1 cellular context compared by ENCODE assay signal in genomic region chr10:72097448-72098300, GRCh38.
A peak's percentile ranks its signal among the peaks of the same experiment; 100 is the strongest.
TF ChIP-seq lines count a peak whose summit lies in the region.

No MANE protein-coding gene starts in this region.

TF ChIP-seq in K562, 482 proteins besides CTCF, POLR2A, EP300 and RAD21 (continued from another document and continues in another):
- TF ChIP-seq THAP12 (CRISPR knock-in tag; IDR thresholded peaks at IDR 0.05) (no peak), ZNF75A (CRISPR knock-in tag; IDR thresholded peaks at IDR 0.05) (no peak), CBX3 (IDR thresholded peaks at IDR 0.05; ENCODE audit: borderline replicate concordance in 1 of 2, low read length in 2 of 2) (no peak; a peak in 1 of 3 replicates), ZBTB11 (CRISPR knock-in tag; IDR thresholded peaks at IDR 0.05) (no peak), ETV6 (IDR thresholded peaks at IDR 0.05; ENCODE audit: borderline replicate concordance in 1 of 2, low read depth in 2 of 2, low read length in 1 of 2) (no peak), ETV6 (CRISPR knock-in tag; IDR thresholded peaks at IDR 0.05; ENCODE audit: borderline replicate concordance) (no peak), MAFG (tag; conservative IDR thresholded peaks at IDR 0.05) (no peak), SREBF1 (IDR thresholded peaks at IDR 0.05; ENCODE audit: borderline replicate concordance, low read depth, low read length) (no peak), YY1 (IDR thresholded peaks at IDR 0.05; ENCODE audit: borderline replicate concordance in 1 of 3, control insufficient read depth in 1 of 3, extremely low read depth in 1 of 3, insufficient read depth in 3 of 3, insufficient read length in 1 of 3, insufficient replicate concordance in 2 of 3, low read depth in 1 of 3, low read length in 2 of 3) (no peak), BRF1 (IDR thresholded peaks at IDR 0.05; ENCODE audit: borderline replicate concordance, extremely low read depth, insufficient read length) (no peak), ZNF445 (CRISPR knock-in tag; IDR thresholded peaks at IDR 0.05; ENCODE audit: low read depth) (no peak), RBM15 (IDR thresholded peaks at IDR 0.05; ENCODE audit: insufficient read depth, low read length) (no peak), PHB (CRISPR knock-in tag; IDR thresholded peaks at IDR 0.05) (no peak), CGGBP1 (CRISPR knock-in tag; IDR thresholded peaks at IDR 0.05) (no peak), HSF4 (CRISPR knock-in tag; IDR thresholded peaks at IDR 0.05; ENCODE audit: borderline replicate concordance) (no peak), MGA (IDR thresholded peaks at IDR 0.05) (no peak), TAF15 (IDR thresholded peaks at IDR 0.05; ENCODE audit: low read depth, low read length) (no peak), ZNF766 (CRISPR knock-in tag; conservative IDR thresholded peaks at IDR 0.05) (no peak), VEZF1 (CRISPR knock-in tag; IDR thresholded peaks at IDR 0.05) (no peak), C11orf30 (IDR thresholded peaks at IDR 0.05; ENCODE audit: low read depth) (no peak), ELF2 (CRISPR knock-in tag; IDR thresholded peaks at IDR 0.05) (no peak), TBP (optimal IDR thresholded peaks at IDR 0.05; ENCODE audit: low read depth, low read length) (no peak), GATA2 (CRISPR knock-in tag; IDR thresholded peaks at IDR 0.05) (peak; percentile 26; the same call in 1 of the 2 replicates), ZNF232 (CRISPR knock-in tag; IDR thresholded peaks at IDR 0.05) (no peak), SETDB1 (IDR thresholded peaks at IDR 0.05; ENCODE audit: low read length) (no peak), LEF1 (IDR thresholded peaks at IDR 0.05) (peak; percentile 62; the same call in 1 of the 2 replicates), CTCFL (IDR thresholded peaks at IDR 0.05; ENCODE audit: borderline replicate concordance, insufficient read depth, low read depth, low read length, poor library complexity, severe bottlenecking) (no peak), MCM3 (IDR thresholded peaks at IDR 0.05) (no peak), RCOR1 (IDR thresholded peaks at IDR 0.05; ENCODE audit: borderline replicate concordance in 1 of 2, low read depth in 2 of 2, low read length in 2 of 2) (peak in 1 of 2 experiments; percentile 75; a peak in 1 of 4 replicates), GTF2A2 (tag; IDR thresholded peaks at IDR 0.05) (no peak), ARHGAP35 (IDR thresholded peaks at IDR 0.05; ENCODE audit: partially characterized antibody) (no peak), HINFP (tag; conservative IDR thresholded peaks at IDR 0.05; ENCODE audit: low read depth) (no peak), MED1 (CRISPR knock-in tag; IDR thresholded peaks at IDR 0.05; ENCODE audit: borderline replicate concordance) (no peak), U2AF2 (optimal IDR thresholded peaks at IDR 0.05; ENCODE audit: low read depth, low read length) (no peak), CHD2 (IDR thresholded peaks at IDR 0.05; ENCODE audit: low read depth, low read length) (no peak), POLR2B (IDR thresholded peaks at IDR 0.05; ENCODE audit: low read depth, partially characterized antibody) (no peak), TOE1 (IDR thresholded peaks at IDR 0.05; ENCODE audit: borderline replicate concordance) (no peak), TOE1 (CRISPR knock-in tag; IDR thresholded peaks at IDR 0.05; ENCODE audit: borderline replicate concordance, low read depth) (no peak), RB1 (IDR thresholded peaks at IDR 0.05; ENCODE audit: low read depth) (no peak)
